ENCODE assay signal across 2 cellular contexts in genomic region chr7:141875453-141875852, GRCh38.
TF ChIP-seq lines count a peak whose summit lies in the region.

No MANE protein-coding gene starts in this region.

TF ChIP-seq in GM23338, 12 proteins besides CTCF, POLR2A, EP300 and RAD21:
- TF ChIP-seq POLR2AphosphoS5 (IDR thresholded peaks at IDR 0.05; ENCODE audit: low read depth) = no peak
- TF ChIP-seq ZNF462 (CRISPR knock-in tag; IDR thresholded peaks at IDR 0.05) = peak; percentile 52
- TF ChIP-seq EZH2 (IDR thresholded peaks at IDR 0.05; ENCODE audit: low read depth, unreplicated experiment) = no peak
- TF ChIP-seq EZH2phosphoT487 (IDR thresholded peaks at IDR 0.05; ENCODE audit: unreplicated experiment) = no peak
- TF ChIP-seq CREB1 (CRISPR knock-in tag; IDR thresholded peaks at IDR 0.05; ENCODE audit: low read depth) = no peak
- no peak for TF ChIP-seq STAT1 (IDR thresholded peaks at IDR 0.05; ENCODE audit: unreplicated experiment)
- TF ChIP-seq, protein P1, sequence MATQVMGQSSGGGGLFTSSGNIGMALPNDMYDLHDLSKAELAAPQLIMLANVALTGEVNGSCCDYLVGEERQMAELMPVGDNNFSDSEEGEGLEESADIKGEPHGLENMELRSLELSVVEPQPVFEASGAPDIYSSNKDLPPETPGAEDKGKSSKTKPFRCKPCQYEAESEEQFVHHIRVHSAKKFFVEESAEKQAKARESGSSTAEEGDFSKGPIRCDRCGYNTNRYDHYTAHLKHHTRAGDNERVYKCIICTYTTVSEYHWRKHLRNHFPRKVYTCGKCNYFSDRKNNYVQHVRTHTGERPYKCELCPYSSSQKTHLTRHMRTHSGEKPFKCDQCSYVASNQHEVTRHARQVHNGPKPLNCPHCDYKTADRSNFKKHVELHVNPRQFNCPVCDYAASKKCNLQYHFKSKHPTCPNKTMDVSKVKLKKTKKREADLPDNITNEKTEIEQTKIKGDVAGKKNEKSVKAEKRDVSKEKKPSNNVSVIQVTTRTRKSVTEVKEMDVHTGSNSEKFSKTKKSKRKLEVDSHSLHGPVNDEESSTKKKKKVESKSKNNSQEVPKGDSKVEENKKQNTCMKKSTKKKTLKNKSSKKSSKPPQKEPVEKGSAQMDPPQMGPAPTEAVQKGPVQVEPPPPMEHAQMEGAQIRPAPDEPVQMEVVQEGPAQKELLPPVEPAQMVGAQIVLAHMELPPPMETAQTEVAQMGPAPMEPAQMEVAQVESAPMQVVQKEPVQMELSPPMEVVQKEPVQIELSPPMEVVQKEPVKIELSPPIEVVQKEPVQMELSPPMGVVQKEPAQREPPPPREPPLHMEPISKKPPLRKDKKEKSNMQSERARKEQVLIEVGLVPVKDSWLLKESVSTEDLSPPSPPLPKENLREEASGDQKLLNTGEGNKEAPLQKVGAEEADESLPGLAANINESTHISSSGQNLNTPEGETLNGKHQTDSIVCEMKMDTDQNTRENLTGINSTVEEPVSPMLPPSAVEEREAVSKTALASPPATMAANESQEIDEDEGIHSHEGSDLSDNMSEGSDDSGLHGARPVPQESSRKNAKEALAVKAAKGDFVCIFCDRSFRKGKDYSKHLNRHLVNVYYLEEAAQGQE (IDR thresholded peaks at IDR 0.05; ENCODE audit: unreplicated experiment) = no peak
- TF ChIP-seq ZNF331 (CRISPR knock-in tag; IDR thresholded peaks at IDR 0.05; ENCODE audit: low read depth) = no peak
- no peak for TF ChIP-seq JUNB (IDR thresholded peaks at IDR 0.05; ENCODE audit: unreplicated experiment)

TF ChIP-seq in K562, 482 proteins besides CTCF, POLR2A, EP300 and RAD21:
- no peak for TF ChIP-seq PHB2 (IDR thresholded peaks at IDR 0.05; ENCODE audit: low read depth)
- TF ChIP-seq ATF3 (IDR thresholded peaks at IDR 0.05) = peak; percentile 36; the same call in 1 of the 2 replicates
- no peak for TF ChIP-seq ATF3 (CRISPR knock-in tag; conservative IDR thresholded peaks at IDR 0.05)
- TF ChIP-seq NFIX (CRISPR knock-in tag; IDR thresholded peaks at IDR 0.05; ENCODE audit: low read depth) = no peak
